Comparison of ENCODE assay signal across 1 cellular context in genomic region chr6:51027283-51028065, GRCh38.
A peak's percentile ranks its signal among the peaks of the same experiment; 100 is the strongest.
TF ChIP-seq lines count a peak whose summit lies in the region.

No MANE protein-coding gene starts in this region.

TF ChIP-seq in K562, 482 proteins besides CTCF, POLR2A, EP300 and RAD21 (continued from another document and continues in another):
- TF ChIP-seq WHSC1 (IDR thresholded peaks at IDR 0.05; ENCODE audit: low read length) (no peak), ZNF239 (CRISPR knock-in tag; IDR thresholded peaks at IDR 0.05) (no peak), MTA2 (IDR thresholded peaks at IDR 0.05; ENCODE audit: low read depth) (peak; percentile 65), DPF2 (IDR thresholded peaks at IDR 0.05) (peak; percentile 85), CEBPB (tag; IDR thresholded peaks at IDR 0.05) (no peak), ZNF449 (CRISPR knock-in tag; IDR thresholded peaks at IDR 0.05) (no peak), SMARCB1 (IDR thresholded peaks at IDR 0.05; ENCODE audit: insufficient read length, low read depth) (no peak), ZBTB2 (IDR thresholded peaks at IDR 0.05) (peak; percentile 56; the same call in 1 of the 2 replicates), ZNF3 (CRISPR knock-in tag; IDR thresholded peaks at IDR 0.05) (no peak), ZC3H11A (IDR thresholded peaks at IDR 0.05; ENCODE audit: low read depth, low read length) (no peak), THRA (IDR thresholded peaks at IDR 0.05) (no peak), ZNF408 (CRISPR knock-in tag; IDR thresholded peaks at IDR 0.05; ENCODE audit: low read depth) (no peak), NFATC3 (IDR thresholded peaks at IDR 0.05) (no peak), ESRRA (IDR thresholded peaks at IDR 0.05; ENCODE audit: borderline replicate concordance, low read depth) (no peak), XRCC3 (IDR thresholded peaks at IDR 0.05) (no peak), ZNF384 (IDR thresholded peaks at IDR 0.05; ENCODE audit: low read depth, low read length) (no peak), ZNF41 (CRISPR knock-in tag; conservative IDR thresholded peaks at IDR 0.05) (no peak), NCOA4 (IDR thresholded peaks at IDR 0.05; ENCODE audit: partially characterized antibody) (no peak), SETDB1 (IDR thresholded peaks at IDR 0.05; ENCODE audit: low read length) (no peak), SMC3 (conservative IDR thresholded peaks at IDR 0.05; ENCODE audit: insufficient read depth, low read depth, low read length) (no peak), TAF9B (IDR thresholded peaks at IDR 0.05; ENCODE audit: partially characterized antibody) (peak; percentile 4), CTCFL (IDR thresholded peaks at IDR 0.05; ENCODE audit: borderline replicate concordance, insufficient read depth, low read depth, low read length, poor library complexity, severe bottlenecking) (no peak), CHD7 (IDR thresholded peaks at IDR 0.05; ENCODE audit: low read depth, low read length) (no peak), POLR2B (IDR thresholded peaks at IDR 0.05; ENCODE audit: low read depth, partially characterized antibody) (no peak), KDM5B (IDR thresholded peaks at IDR 0.05; ENCODE audit: insufficient replicate concordance, low read depth, low read length) (no peak), ZBTB8A (IDR thresholded peaks at IDR 0.05; ENCODE audit: partially characterized antibody) (no peak), SREBF2 (CRISPR knock-in tag; IDR thresholded peaks at IDR 0.05) (no peak), TFAP4 (CRISPR knock-in tag; IDR thresholded peaks at IDR 0.05; ENCODE audit: borderline replicate concordance) (no peak), ZNF57 (CRISPR knock-in tag; IDR thresholded peaks at IDR 0.05) (no peak)
- TF ChIP-seq, protein P1, sequence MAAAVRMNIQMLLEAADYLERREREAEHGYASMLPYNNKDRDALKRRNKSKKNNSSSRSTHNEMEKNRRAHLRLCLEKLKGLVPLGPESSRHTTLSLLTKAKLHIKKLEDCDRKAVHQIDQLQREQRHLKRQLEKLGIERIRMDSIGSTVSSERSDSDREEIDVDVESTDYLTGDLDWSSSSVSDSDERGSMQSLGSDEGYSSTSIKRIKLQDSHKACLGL (CRISPR knock-in tag; IDR thresholded peaks at IDR 0.05; ENCODE audit: borderline replicate concordance, poor library complexity, severe bottlenecking), result no peak
- TF ChIP-seq, protein P2, sequence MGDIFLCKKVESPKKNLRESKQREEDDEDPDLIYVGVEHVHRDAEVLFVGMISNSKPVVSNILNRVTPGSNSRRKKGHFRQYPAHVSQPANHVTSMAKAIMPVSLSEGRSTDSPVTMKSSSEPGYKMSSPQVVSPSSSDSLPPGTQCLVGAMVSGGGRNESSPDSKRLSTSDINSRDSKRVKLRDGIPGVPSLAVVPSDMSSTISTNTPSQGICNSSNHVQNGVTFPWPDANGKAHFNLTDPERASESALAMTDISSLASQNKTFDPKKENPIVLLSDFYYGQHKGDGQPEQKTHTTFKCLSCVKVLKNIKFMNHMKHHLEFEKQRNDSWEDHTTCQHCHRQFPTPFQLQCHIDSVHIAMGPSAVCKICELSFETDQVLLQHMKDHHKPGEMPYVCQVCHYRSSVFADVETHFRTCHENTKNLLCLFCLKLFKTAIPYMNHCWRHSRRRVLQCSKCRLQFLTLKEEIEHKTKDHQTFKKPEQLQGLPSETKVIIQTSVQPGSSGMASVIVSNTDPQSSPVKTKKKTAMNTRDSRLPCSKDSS (IDR thresholded peaks at IDR 0.05; ENCODE audit: low read depth, partially characterized antibody), result no peak
- TF ChIP-seq, protein P3, sequence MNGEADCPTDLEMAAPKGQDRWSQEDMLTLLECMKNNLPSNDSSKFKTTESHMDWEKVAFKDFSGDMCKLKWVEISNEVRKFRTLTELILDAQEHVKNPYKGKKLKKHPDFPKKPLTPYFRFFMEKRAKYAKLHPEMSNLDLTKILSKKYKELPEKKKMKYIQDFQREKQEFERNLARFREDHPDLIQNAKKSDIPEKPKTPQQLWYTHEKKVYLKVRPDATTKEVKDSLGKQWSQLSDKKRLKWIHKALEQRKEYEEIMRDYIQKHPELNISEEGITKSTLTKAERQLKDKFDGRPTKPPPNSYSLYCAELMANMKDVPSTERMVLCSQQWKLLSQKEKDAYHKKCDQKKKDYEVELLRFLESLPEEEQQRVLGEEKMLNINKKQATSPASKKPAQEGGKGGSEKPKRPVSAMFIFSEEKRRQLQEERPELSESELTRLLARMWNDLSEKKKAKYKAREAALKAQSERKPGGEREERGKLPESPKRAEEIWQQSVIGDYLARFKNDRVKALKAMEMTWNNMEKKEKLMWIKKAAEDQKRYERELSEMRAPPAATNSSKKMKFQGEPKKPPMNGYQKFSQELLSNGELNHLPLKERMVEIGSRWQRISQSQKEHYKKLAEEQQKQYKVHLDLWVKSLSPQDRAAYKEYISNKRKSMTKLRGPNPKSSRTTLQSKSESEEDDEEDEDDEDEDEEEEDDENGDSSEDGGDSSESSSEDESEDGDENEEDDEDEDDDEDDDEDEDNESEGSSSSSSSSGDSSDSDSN (IDR thresholded peaks at IDR 0.05; ENCODE audit: borderline replicate concordance in 1 of 2, low read depth in 2 of 2, low read length in 2 of 2), result no peak
- TF ChIP-seq, protein P4, sequence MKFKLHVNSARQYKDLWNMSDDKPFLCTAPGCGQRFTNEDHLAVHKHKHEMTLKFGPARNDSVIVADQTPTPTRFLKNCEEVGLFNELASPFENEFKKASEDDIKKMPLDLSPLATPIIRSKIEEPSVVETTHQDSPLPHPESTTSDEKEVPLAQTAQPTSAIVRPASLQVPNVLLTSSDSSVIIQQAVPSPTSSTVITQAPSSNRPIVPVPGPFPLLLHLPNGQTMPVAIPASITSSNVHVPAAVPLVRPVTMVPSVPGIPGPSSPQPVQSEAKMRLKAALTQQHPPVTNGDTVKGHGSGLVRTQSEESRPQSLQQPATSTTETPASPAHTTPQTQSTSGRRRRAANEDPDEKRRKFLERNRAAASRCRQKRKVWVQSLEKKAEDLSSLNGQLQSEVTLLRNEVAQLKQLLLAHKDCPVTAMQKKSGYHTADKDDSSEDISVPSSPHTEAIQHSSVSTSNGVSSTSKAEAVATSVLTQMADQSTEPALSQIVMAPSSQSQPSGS (CRISPR knock-in tag; IDR thresholded peaks at IDR 0.05), result no peak
